8 cellular contexts compared by ENCODE assay signal in genomic region chr1:58782308-58783089, GRCh38. TPM values are rescaled to one million over a fixed set of nuclear protein-coding genes. Genes with fewer than 3 reads are reported as not detected.
DNase-seq lines count a peak whose midpoint lies in the region; ATAC-seq and TF ChIP-seq lines count a peak whose summit lies in the region.

No MANE protein-coding gene starts in this region.

- peak overlapping the region; percentile 20 for H2BK12ac ChIP-seq in trophoblast cell (ENCODE audit: low read length)

- in situ Hi-C loops in transverse colon (cut with MboI; ENCODE audit: low pct_ligation_motif_present in 1 of 4, low pct_unique_long_range_greater_than_20kb in 1 of 4, low sequenced_read_pairs in 3 of 4), result loop anchor here in 3 of 4 donors (10.0 to 25.0 kb wide), 6 partner anchors 102 to 530 kb away; partner anchors contain the start of gene FGGY (in 2 of the 3)

- H3K36me3 ChIP-seq in cardiac muscle cell, result no peaks in the 10 kb centered on the region
- H3K36me3 ChIP-seq in trophoblast cell (ENCODE audit: control insufficient read depth in 1 of 2, insufficient read depth in 2 of 2, low read length in 2 of 2), result peaks cover 11 to 12% of the 10 kb centered on the region in 2 experiments
- H3K36me3 ChIP-seq in transverse colon, result no peaks in the 10 kb centered on the region

- H3K9me3 ChIP-seq in cardiac muscle cell (ENCODE audit: low read depth) (no peaks in the 10 kb centered on the region), trophoblast cell (ENCODE audit: insufficient read depth, low read depth, low read length) (peaks cover 2% of the 10 kb centered on the region), transverse colon (no peaks in the 10 kb centered on the region)

- no peak overlapping the region for H3K23ac ChIP-seq in trophoblast cell (ENCODE audit: low read length)

- H3K4ac ChIP-seq in trophoblast cell (ENCODE audit: low read depth, low read length), result peak overlapping the region; percentile 97

- peak overlapping the region; percentile 86 for H3K27ac Mint-ChIP-seq in activated naive CD8-positive, alpha-beta T cell

- H3K4me1 ChIP-seq in cardiac muscle cell (ENCODE audit: low read depth), result peaks cover 5% of the 10 kb centered on the region
- peaks cover 0 to 9% of the 10 kb centered on the region in 2 experiments for H3K4me1 ChIP-seq in trophoblast cell (ENCODE audit: control insufficient read depth in 1 of 2, insufficient read depth in 2 of 2, low read length in 2 of 2)
- H3K4me1 ChIP-seq in transverse colon, result peaks cover 2 to 25% (median 15%) of the 10 kb centered on the region in 4 donors

- peaks cover 7% of the 10 kb centered on the region for H3K36me3 Mint-ChIP-seq in activated naive CD8-positive, alpha-beta T cell

- H3K79me2 ChIP-seq in trophoblast cell (ENCODE audit: control insufficient read depth, insufficient read depth, low read length, poor library complexity), result peaks cover 28% of the 10 kb centered on the region

- TF ChIP-seq CTCF in cardiac muscle cell (IDR thresholded peaks at IDR 0.05; ENCODE audit: low read depth, low read length) (peak; percentile 26), transverse colon (IDR thresholded peaks at IDR 0.05) (no peak)

- H3K4me1 Mint-ChIP-seq in activated naive CD8-positive, alpha-beta T cell (ENCODE audit: low read depth), result peaks cover 27% of the 10 kb centered on the region

- H3K9ac ChIP-seq in trophoblast cell (ENCODE audit: low read length), result peak overlapping the region; percentile 84

- peak overlapping the region; percentile 99 for H3K27ac ChIP-seq in cardiac muscle cell
- peak overlapping the region; percentile 91 for H3K27ac ChIP-seq in trophoblast cell (ENCODE audit: low read depth, low read length)
- H3K27ac ChIP-seq in transverse colon, result peak overlapping the region; percentile 99 to 100 (median 99)

- H2BK5ac ChIP-seq in trophoblast cell (ENCODE audit: low read depth, low read length, poor library complexity), result peak overlapping the region; percentile 85

- peaks cover 10% of the 10 kb centered on the region for H3K27me3 ChIP-seq in cardiac muscle cell
- no peaks in the 10 kb centered on the region for H3K27me3 ChIP-seq in trophoblast cell (ENCODE audit: insufficient read depth, low read length)
- no peaks in the 10 kb centered on the region for H3K27me3 ChIP-seq in transverse colon

- H3K18ac ChIP-seq in trophoblast cell (ENCODE audit: low read length), result peak overlapping the region; percentile 62

- DNase-seq in ELF-1 (ENCODE audit: low read depth, low spot score) (peak; percentile 79), SHP77 (lab: John Stamatoyannopoulos, UW) (peak; percentile 14 to 67), cardiac muscle cell (ENCODE audit: low read depth in 1 of 2, low spot score in 1 of 2) (peak; percentile 68 to 74), trophoblast cell (peak; percentile 15 to 28), transverse colon (peak; percentile 78)

- H3K14ac ChIP-seq in trophoblast cell (ENCODE audit: low read length), result peak overlapping the region; percentile 75

- H3K9me3 Mint-ChIP-seq in activated naive CD8-positive, alpha-beta T cell (ENCODE audit: low read depth), result no peaks in the 10 kb centered on the region

- H3K27me3 Mint-ChIP-seq in activated naive CD8-positive, alpha-beta T cell, result peaks cover 4% of the 10 kb centered on the region

- TF ChIP-seq EP300 in transverse colon (IDR thresholded peaks at IDR 0.05; ENCODE audit: low read depth), result no peak

- no peak overlapping the region for H4K12ac ChIP-seq in trophoblast cell (ENCODE audit: low read depth, low read length)

- peak; percentile 10 for ATAC-seq in HG03175 (IDR thresholded peaks at IDR 0.05; ENCODE audit: unreplicated experiment)
- ATAC-seq in GM18858 (IDR thresholded peaks at IDR 0.05; ENCODE audit: unreplicated experiment), result no peak

- H3K79me1 ChIP-seq in trophoblast cell (ENCODE audit: low read length), result peaks cover 27% of the 10 kb centered on the region

- H3K4me2 ChIP-seq in trophoblast cell (ENCODE audit: low read length), result peak overlapping the region; percentile 74

- H4K8ac ChIP-seq in trophoblast cell (ENCODE audit: low read depth, low read length), result peak overlapping the region; percentile 52

- peak overlapping the region; percentile 56 for H3K4me3 ChIP-seq in cardiac muscle cell
- peak overlapping the region; percentile 82 for H3K4me3 ChIP-seq in trophoblast cell (ENCODE audit: low read depth, low read length)
- H3K4me3 ChIP-seq in transverse colon, result peak overlapping the region; percentile 53 to 92 (median 76)

- peak overlapping the region; percentile 40 for H4K91ac ChIP-seq in trophoblast cell (ENCODE audit: low read depth, low read length)

- peak overlapping the region; percentile 56 for H2AFZ ChIP-seq in trophoblast cell (ENCODE audit: insufficient read depth, low read length, poor library complexity)

- H3K4me3 Mint-ChIP-seq in activated naive CD8-positive, alpha-beta T cell, result peak overlapping the region; percentile 96

- peak overlapping the region; percentile 3 for H2BK120ac ChIP-seq in trophoblast cell (ENCODE audit: insufficient read depth, low read length, poor library complexity)

- TF ChIP-seq POLR2A in transverse colon (IDR thresholded peaks at IDR 0.05), result peak; percentile 7

- peak overlapping the region; percentile 6 for H2AK5ac ChIP-seq in trophoblast cell (ENCODE audit: low read length)

- no CpG with 5 or more reads among the region's 72 CpGs for WGBS in trophoblast cell (ENCODE audit: extremely low coverage, insufficient coverage, insufficient read length)
- 0% methylated on average over 69 of the region's 72 CpGs; no CpG with 5 or more reads in 1 of the 2 donors for WGBS in transverse colon (ENCODE audit: low coverage in 1 of 2), 2 donors

- intact Hi-C loops in transverse colon (cut with DNase I; ENCODE audit: low total_unique reads), result loop anchor here (5.0 to 10.0 kb wide), 4 partner anchors 292 to 972 kb away; no protein-coding TSS in a partner anchor

RNA-seq across cellular contexts. Expression of gene JUN, which starts 1.3 kb away (rescaled TPM):
- total RNA-seq in cardiac muscle cell, result 77.9 and 126 TPM in 2 replicates
- polyA plus RNA-seq in cardiac muscle cell, result 25.0 and 29.3 TPM in 2 replicates
- 48.6 and 50.2 TPM in 2 replicates for polyA plus RNA-seq in trophoblast cell (2013)
- total RNA-seq in transverse colon, result 100 to 1,000 TPM; 315 to 440 (median 376) TPM

Comparison
In these comparisons a context has a peak if more than half of its experiments do, and no peak if none do; other contexts are left out.
1. DNase-seq: peak in every context shown above with its lines; median percentile 79 in ELF-1; 78 in transverse colon; 71 in cardiac muscle cell; 40 in SHP77; 22 in trophoblast cell.